Comparison of ENCODE assay signal across 19 cellular contexts in genomic region chr6:168281826-168282225, GRCh38. TPM values are rescaled to one million over a fixed set of nuclear protein-coding genes. Genes with fewer than 3 reads are reported as not detected.
DNase-seq lines count a peak whose midpoint lies in the region; ATAC-seq, FAIRE-seq and TF ChIP-seq lines count a peak whose summit lies in the region.
"Had no signal": no experiment of that assay in that cellular context is flagged by ENCODE, and none has a peak within 500 bp of the region (broad histone marks: within the 10 kb centered on the region; RNA-seq: fewer than 3 reads in every experiment).

No MANE protein-coding gene starts in this region.

- H3K9ac ChIP-seq in endodermal cell (ENCODE audit: extremely low read depth, low read length, poor library complexity, severe bottlenecking) = no peak overlapping the region
- no peak overlapping the region for H3K9ac ChIP-seq in neural progenitor cell

- no peak overlapping the region for H3K4me2 ChIP-seq in neural progenitor cell

- H3K9me3 Mint-ChIP-seq in activated T-helper 1 cell treated with anti-CD3 and anti-CD28 coated beads, Interleukin-12 subunit alpha, Interleukin-12 subunit beta, Interleukin-2, Interleukin-4 antibody, amounts not matched to agents 30 ng/mL and 10 ng/mL and 1 ng/mL, durations not matched to agents 14 hours and 24 hours and 36 hours = peaks cover 5% of the 10 kb centered on the region
- H3K9me3 Mint-ChIP-seq in endodermal cell = no peaks in the 10 kb centered on the region
- no peaks in the 10 kb centered on the region for H3K9me3 Mint-ChIP-seq in neural progenitor cell

- no peak overlapping the region for H2AFZ ChIP-seq in neural progenitor cell (replicated peaks)

- no peak for DNase-seq in T-helper 17 cell
- no peak for DNase-seq in activated T-helper 1 cell treated with anti-CD3 and anti-CD28 coated beads, Interleukin-12 subunit alpha, Interleukin-12 subunit beta, Interleukin-2, Interleukin-4 antibody, amounts not matched to agents 30 ng/mL and 10 ng/mL and 1 ng/mL, durations not matched to agents 14 hours and 24 hours and 36 hours (ENCODE audit: low spot score)
- DNase-seq in endodermal cell = peak; percentile 17
- DNase-seq in neural progenitor cell (ENCODE audit: low spot score) = no peak
- no peak for DNase-seq in NCI-H2196 treated with DMSO at 0.1 percent for 48 hours (lab: John Stamatoyannopoulos, UW; ENCODE audit: unreplicated experiment)
- no peak for DNase-seq in pancreas
- DNase-seq: C1 segment of cervical spinal cord; Caco-2; CD4-positive, alpha-beta memory T cell; DMS153; DND-41; GOT3; HFFc6 had no signal

- H3K4me1 Mint-ChIP-seq in T-helper 17 cell (no peaks in the 10 kb centered on the region), endodermal cell (peaks cover 4% of the 10 kb centered on the region), neural progenitor cell (peaks cover 10% of the 10 kb centered on the region)
- peaks cover 2% of the 10 kb centered on the region for H3K4me1 Mint-ChIP-seq in activated T-helper 1 cell treated with anti-CD3 and anti-CD28 coated beads, Interleukin-12 subunit alpha, Interleukin-12 subunit beta, Interleukin-2, Interleukin-4 antibody, amounts not matched to agents 30 ng/mL and 10 ng/mL and 1 ng/mL, durations not matched to agents 14 hours and 24 hours and 36 hours (ENCODE audit: low read depth)
- H3K4me1 Mint-ChIP-seq: CD4-positive, alpha-beta memory T cell had no signal

- FAIRE-seq in pancreas (lab: Jason Lieb, UNC) = no peak
- FAIRE-seq: G401.6, GM12892, H54 had no signal

- no peaks in the 10 kb centered on the region for H3F3A ChIP-seq in neural progenitor cell (ENCODE audit: low read depth)

- H3K4me3 Mint-ChIP-seq in T-helper 17 cell (no peak overlapping the region), endodermal cell (no peak overlapping the region), neural progenitor cell (no peak overlapping the region)
- no peak overlapping the region for H3K4me3 Mint-ChIP-seq in activated T-helper 1 cell treated with anti-CD3 and anti-CD28 coated beads, Interleukin-12 subunit alpha, Interleukin-12 subunit beta, Interleukin-2, Interleukin-4 antibody, amounts not matched to agents 30 ng/mL and 10 ng/mL and 1 ng/mL, durations not matched to agents 14 hours and 24 hours and 36 hours
- H3K4me3 Mint-ChIP-seq: CD4-positive, alpha-beta memory T cell; HFFc6 had no signal

- no peaks in the 10 kb centered on the region for H3K79me2 ChIP-seq in neural progenitor cell (ENCODE audit: low read depth)

- H3K36me3 ChIP-seq in endodermal cell (ENCODE audit: control insufficient read depth, insufficient read depth, low read length) = no peaks in the 10 kb centered on the region
- H3K36me3 ChIP-seq in neural progenitor cell = no peaks in the 10 kb centered on the region
- H3K36me3 ChIP-seq in pancreas = no peaks in the 10 kb centered on the region
- H3K36me3 ChIP-seq: HAP-1 had no signal

- H3K27me3 Mint-ChIP-seq in T-helper 17 cell (peaks cover 40% of the 10 kb centered on the region), endodermal cell (ENCODE audit: insufficient read depth) (peaks cover 31% of the 10 kb centered on the region), neural progenitor cell (ENCODE audit: insufficient read depth, low read depth) (peaks cover 10% of the 10 kb centered on the region)
- peaks cover 1% of the 10 kb centered on the region for H3K27me3 Mint-ChIP-seq in activated T-helper 1 cell treated with anti-CD3 and anti-CD28 coated beads, Interleukin-12 subunit alpha, Interleukin-12 subunit beta, Interleukin-2, Interleukin-4 antibody, amounts not matched to agents 30 ng/mL and 10 ng/mL and 1 ng/mL, durations not matched to agents 14 hours and 24 hours and 36 hours (ENCODE audit: insufficient read depth)

- no peak overlapping the region for H3K4me3 ChIP-seq in endodermal cell (ENCODE audit: low read length)
- no peak overlapping the region for H3K4me3 ChIP-seq in neural progenitor cell
- H3K4me3 ChIP-seq in pancreas = no peak overlapping the region
- H3K4me3 ChIP-seq: HAP-1 had no signal

- no peak for ATAC-seq in T-helper 17 cell
- no peak for ATAC-seq in pancreas

- H3K36me3 Mint-ChIP-seq in T-helper 17 cell (ENCODE audit: low read depth) = no peaks in the 10 kb centered on the region
- no peaks in the 10 kb centered on the region for H3K36me3 Mint-ChIP-seq in activated T-helper 1 cell treated with anti-CD3 and anti-CD28 coated beads, Interleukin-12 subunit alpha, Interleukin-12 subunit beta, Interleukin-2, Interleukin-4 antibody, amounts not matched to agents 30 ng/mL and 10 ng/mL and 1 ng/mL, durations not matched to agents 14 hours and 24 hours and 36 hours (ENCODE audit: low read depth)
- H3K36me3 Mint-ChIP-seq in endodermal cell (ENCODE audit: low read depth) = no peaks in the 10 kb centered on the region
- no peaks in the 10 kb centered on the region for H3K36me3 Mint-ChIP-seq in neural progenitor cell
- H3K36me3 Mint-ChIP-seq: CD4-positive, alpha-beta memory T cell had no signal

- no peak overlapping the region for H3K27ac ChIP-seq in endodermal cell (ENCODE audit: low read depth, low read length)
- H3K27ac ChIP-seq in neural progenitor cell = no peak overlapping the region
- no peak overlapping the region for H3K27ac ChIP-seq in pancreas

- H3K27me3 ChIP-seq in endodermal cell (ENCODE audit: control insufficient read depth, insufficient read depth, low read length, poor library complexity, severe bottlenecking) (no peaks in the 10 kb centered on the region), neural progenitor cell (no peaks in the 10 kb centered on the region), pancreas (no peaks in the 10 kb centered on the region)

- no peaks in the 10 kb centered on the region for H4K20me1 ChIP-seq in neural progenitor cell (ENCODE audit: low read depth)

- intact Hi-C loops in activated T-helper 1 cell treated with anti-CD3 and anti-CD28 coated beads, Interleukin-12 subunit alpha, Interleukin-12 subunit beta, Interleukin-2, Interleukin-4 antibody, amounts not matched to agents 30 ng/mL and 10 ng/mL and 1 ng/mL, durations not matched to agents 14 hours and 24 hours and 36 hours (cut with micrococcal nuclease) = no loop called here
- intact Hi-C loops in pancreas (cut with DNase I) = no loop called here

- WGBS in endodermal cell (ENCODE audit: insufficient coverage in 1 of 2, insufficient read length in 1 of 2), 2 experiments = 82 to 84% methylated on average over 7 of the region's 7 CpGs
- 70 to 82% methylated on average over 7 of the region's 7 CpGs for whole genome bisulfite sequencing in pancreas, 2 donors

- TF ChIP-seq CTCF in endodermal cell (conservative IDR thresholded peaks at IDR 0.05) (no peak), neural progenitor cell (IDR thresholded peaks at IDR 0.05) (no peak), pancreas (IDR thresholded peaks at IDR 0.05) (no peak)

- H3K9me3 ChIP-seq in T-helper 17 cell (ENCODE audit: control insufficient read depth, low read length, poor library complexity, severe bottlenecking) = no peaks in the 10 kb centered on the region
- no peaks in the 10 kb centered on the region for H3K9me3 ChIP-seq in endodermal cell (ENCODE audit: control insufficient read depth, low read length)
- H3K9me3 ChIP-seq in neural progenitor cell (ENCODE audit: low read depth) = no peaks in the 10 kb centered on the region
- H3K9me3 ChIP-seq in pancreas = no peaks in the 10 kb centered on the region
- H3K9me3 ChIP-seq: Caco-2, HAP-1 had no signal

- H3K4me1 ChIP-seq in endodermal cell (ENCODE audit: control insufficient read depth, insufficient read depth, low read length) (no peaks in the 10 kb centered on the region), neural progenitor cell (no peaks in the 10 kb centered on the region), pancreas (peaks cover 0 to 6% (median 4%) of the 10 kb centered on the region in 3 donors)
- H3K4me1 ChIP-seq: HAP-1 had no signal

- peak overlapping the region; percentile 19 for H3K27ac Mint-ChIP-seq in T-helper 17 cell
- peak overlapping the region; percentile 35 for H3K27ac Mint-ChIP-seq in activated T-helper 1 cell treated with anti-CD3 and anti-CD28 coated beads, Interleukin-12 subunit alpha, Interleukin-12 subunit beta, Interleukin-2, Interleukin-4 antibody, amounts not matched to agents 30 ng/mL and 10 ng/mL and 1 ng/mL, durations not matched to agents 14 hours and 24 hours and 36 hours
- no peak overlapping the region for H3K27ac Mint-ChIP-seq in endodermal cell
- peak overlapping the region; percentile 69 for H3K27ac Mint-ChIP-seq in neural progenitor cell
- H3K27ac Mint-ChIP-seq: HFFc6 had no signal

RNA-seq across cellular contexts. Expression of gene DACT2, which starts 37.8 kb away (rescaled TPM):
- total RNA-seq in T-helper 17 cell (not detected), endodermal cell (10 to 100 TPM; 16.6 to 39.9 TPM), neural progenitor cell (ENCODE audit: low replicate concordance) (0.36 and 5.5 TPM in 2 replicates), pancreas (1 to 10 TPM in 5 of 6 donors, under 1 TPM in 1; 0.87 to 6.5 (median 2.8) TPM)
- 2.1 and 2.3 TPM in 2 replicates for total RNA-seq in activated T-helper 1 cell treated with anti-CD3 and anti-CD28 coated beads, Interleukin-12 subunit alpha, Interleukin-12 subunit beta, Interleukin-2, Interleukin-4 antibody, amounts not matched to agents 30 ng/mL and 10 ng/mL and 1 ng/mL, durations not matched to agents 14 hours and 24 hours and 36 hours
- polyA plus RNA-seq in endodermal cell (2013, experiment 1 of 2) = 10.8 TPM
- 13.1 TPM for polyA plus RNA-seq in endodermal cell (2013, experiment 2 of 2)
- polyA plus RNA-seq in pancreas = 1 to 10 TPM; 3.6 to 6.2 TPM
- total RNA-seq: A172; CD4-positive, alpha-beta memory T cell; HFFc6 had no signal
- polyA plus RNA-seq: BJ; CD4-positive, alpha-beta memory T cell had no signal
